In genomic region chr13:110471156-110471832, GRCh38 we compare ENCODE assay signal across 10 cellular contexts.
DNase-seq lines count a peak whose midpoint lies in the region; ATAC-seq and TF ChIP-seq lines count a peak whose summit lies in the region.
"Had no signal": no experiment of that assay in that cellular context is flagged by ENCODE, and none has a peak within 500 bp of the region (broad histone marks: within the 10 kb centered on the region; RNA-seq: fewer than 3 reads in every experiment).

No MANE protein-coding gene starts in this region.

- no peak overlapping the region for H3K4me3 Mint-ChIP-seq in effector memory CD8-positive, alpha-beta T cell
- H3K4me3 Mint-ChIP-seq: activated naive CD8-positive, alpha-beta T cell had no signal

- H3K27ac Mint-ChIP-seq in effector memory CD8-positive, alpha-beta T cell: no peak overlapping the region
- H3K27ac Mint-ChIP-seq: activated naive CD8-positive, alpha-beta T cell had no signal

- H3K4me1 Mint-ChIP-seq in effector memory CD8-positive, alpha-beta T cell (ENCODE audit: low read depth in 2 of 2): peaks cover 0 to 9% of the 10 kb centered on the region in 2 donors

- ATAC-seq in GM19467 (IDR thresholded peaks at IDR 0.05; ENCODE audit: unreplicated experiment): peak; percentile 43
- peak; percentile 38 for ATAC-seq in HG03139 (IDR thresholded peaks at IDR 0.05; ENCODE audit: unreplicated experiment)
- ATAC-seq in effector memory CD8-positive, alpha-beta T cell (replicated peaks): peak; percentile 24

- no peak for TF ChIP-seq CTCF in GM12865 (IDR thresholded peaks at IDR 0.05; ENCODE audit: insufficient read depth, low read depth, low read length, missing control alignments)

- peaks cover 13 to 57% of the 10 kb centered on the region in 2 donors for H3K27me3 Mint-ChIP-seq in effector memory CD8-positive, alpha-beta T cell

- H3K36me3 Mint-ChIP-seq in effector memory CD8-positive, alpha-beta T cell (ENCODE audit: insufficient read depth): no peaks in the 10 kb centered on the region
- H3K36me3 Mint-ChIP-seq: activated naive CD8-positive, alpha-beta T cell had no signal

- H3K9me3 Mint-ChIP-seq in effector memory CD8-positive, alpha-beta T cell: no peaks in the 10 kb centered on the region

- DNase-seq in GM12865 (ENCODE audit: low read depth): peak; percentile 71
- DNase-seq in effector memory CD8-positive, alpha-beta T cell: no peak
- DNase-seq in dermis blood vessel endothelial cell: no peak
- no peak for DNase-seq in stimulated activated CD4-positive, alpha-beta T cell treated with anti-CD3 and anti-CD28 coated beads, Interleukin-12 subunit alpha, Interleukin-12 subunit beta, amount 100 ng/mL, for 4 hours
- DNase-seq in DMS79 (lab: John Stamatoyannopoulos, UW): no peak
- no peak for DNase-seq in midbrain (lab: John Stamatoyannopoulos, UW)
- DNase-seq: foreskin melanocyte had no signal

- H3K4me3 ChIP-seq in GM12865 (ENCODE audit: low read depth, low read length): peak overlapping the region; percentile 23
